2 cellular contexts compared by ENCODE assay signal in the genomic region with DNA sequence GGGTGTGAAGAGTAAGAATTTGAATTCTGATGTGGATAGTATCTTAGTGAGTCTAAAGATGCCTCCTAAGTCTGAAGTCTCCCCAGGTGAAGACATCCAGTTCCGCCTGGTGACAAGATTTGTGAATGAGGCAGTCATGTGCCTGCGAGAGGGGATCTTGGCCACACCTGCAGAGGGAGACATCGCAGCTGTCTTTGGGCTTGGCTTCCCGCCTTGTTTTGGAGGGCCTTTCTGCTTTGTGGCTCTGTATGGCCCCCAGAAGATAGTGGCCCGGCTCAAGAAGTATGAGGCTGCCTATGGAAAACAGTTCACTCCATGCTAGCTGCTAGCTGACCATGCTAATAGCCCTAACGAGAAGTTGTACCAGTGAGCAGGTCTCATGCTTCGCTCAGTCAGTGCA.
A peak's percentile ranks its signal among the peaks of the same experiment; 100 is the strongest.
TF ChIP-seq lines count a peak whose summit lies in the region.

No MANE protein-coding gene starts in this region.

TF ChIP-seq in GM23338, 12 proteins besides CTCF, POLR2A, EP300 and RAD21:
- no peak for TF ChIP-seq NANOG (IDR thresholded peaks at IDR 0.05; ENCODE audit: borderline replicate concordance)
- TF ChIP-seq, protein P1, sequence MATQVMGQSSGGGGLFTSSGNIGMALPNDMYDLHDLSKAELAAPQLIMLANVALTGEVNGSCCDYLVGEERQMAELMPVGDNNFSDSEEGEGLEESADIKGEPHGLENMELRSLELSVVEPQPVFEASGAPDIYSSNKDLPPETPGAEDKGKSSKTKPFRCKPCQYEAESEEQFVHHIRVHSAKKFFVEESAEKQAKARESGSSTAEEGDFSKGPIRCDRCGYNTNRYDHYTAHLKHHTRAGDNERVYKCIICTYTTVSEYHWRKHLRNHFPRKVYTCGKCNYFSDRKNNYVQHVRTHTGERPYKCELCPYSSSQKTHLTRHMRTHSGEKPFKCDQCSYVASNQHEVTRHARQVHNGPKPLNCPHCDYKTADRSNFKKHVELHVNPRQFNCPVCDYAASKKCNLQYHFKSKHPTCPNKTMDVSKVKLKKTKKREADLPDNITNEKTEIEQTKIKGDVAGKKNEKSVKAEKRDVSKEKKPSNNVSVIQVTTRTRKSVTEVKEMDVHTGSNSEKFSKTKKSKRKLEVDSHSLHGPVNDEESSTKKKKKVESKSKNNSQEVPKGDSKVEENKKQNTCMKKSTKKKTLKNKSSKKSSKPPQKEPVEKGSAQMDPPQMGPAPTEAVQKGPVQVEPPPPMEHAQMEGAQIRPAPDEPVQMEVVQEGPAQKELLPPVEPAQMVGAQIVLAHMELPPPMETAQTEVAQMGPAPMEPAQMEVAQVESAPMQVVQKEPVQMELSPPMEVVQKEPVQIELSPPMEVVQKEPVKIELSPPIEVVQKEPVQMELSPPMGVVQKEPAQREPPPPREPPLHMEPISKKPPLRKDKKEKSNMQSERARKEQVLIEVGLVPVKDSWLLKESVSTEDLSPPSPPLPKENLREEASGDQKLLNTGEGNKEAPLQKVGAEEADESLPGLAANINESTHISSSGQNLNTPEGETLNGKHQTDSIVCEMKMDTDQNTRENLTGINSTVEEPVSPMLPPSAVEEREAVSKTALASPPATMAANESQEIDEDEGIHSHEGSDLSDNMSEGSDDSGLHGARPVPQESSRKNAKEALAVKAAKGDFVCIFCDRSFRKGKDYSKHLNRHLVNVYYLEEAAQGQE (IDR thresholded peaks at IDR 0.05; ENCODE audit: unreplicated experiment): no peak
- no peak for TF ChIP-seq STAT1 (IDR thresholded peaks at IDR 0.05; ENCODE audit: unreplicated experiment)
- TF ChIP-seq EZH2 (IDR thresholded peaks at IDR 0.05; ENCODE audit: low read depth, unreplicated experiment): no peak
- no peak for TF ChIP-seq JUNB (IDR thresholded peaks at IDR 0.05; ENCODE audit: unreplicated experiment)
- TF ChIP-seq CREB1 (CRISPR knock-in tag; IDR thresholded peaks at IDR 0.05; ENCODE audit: low read depth): no peak
- no peak for TF ChIP-seq EZH2phosphoT487 (IDR thresholded peaks at IDR 0.05; ENCODE audit: unreplicated experiment)
- no peak for TF ChIP-seq ZNF114 (CRISPR knock-in tag; IDR thresholded peaks at IDR 0.05)
- TF ChIP-seq, protein P2, sequence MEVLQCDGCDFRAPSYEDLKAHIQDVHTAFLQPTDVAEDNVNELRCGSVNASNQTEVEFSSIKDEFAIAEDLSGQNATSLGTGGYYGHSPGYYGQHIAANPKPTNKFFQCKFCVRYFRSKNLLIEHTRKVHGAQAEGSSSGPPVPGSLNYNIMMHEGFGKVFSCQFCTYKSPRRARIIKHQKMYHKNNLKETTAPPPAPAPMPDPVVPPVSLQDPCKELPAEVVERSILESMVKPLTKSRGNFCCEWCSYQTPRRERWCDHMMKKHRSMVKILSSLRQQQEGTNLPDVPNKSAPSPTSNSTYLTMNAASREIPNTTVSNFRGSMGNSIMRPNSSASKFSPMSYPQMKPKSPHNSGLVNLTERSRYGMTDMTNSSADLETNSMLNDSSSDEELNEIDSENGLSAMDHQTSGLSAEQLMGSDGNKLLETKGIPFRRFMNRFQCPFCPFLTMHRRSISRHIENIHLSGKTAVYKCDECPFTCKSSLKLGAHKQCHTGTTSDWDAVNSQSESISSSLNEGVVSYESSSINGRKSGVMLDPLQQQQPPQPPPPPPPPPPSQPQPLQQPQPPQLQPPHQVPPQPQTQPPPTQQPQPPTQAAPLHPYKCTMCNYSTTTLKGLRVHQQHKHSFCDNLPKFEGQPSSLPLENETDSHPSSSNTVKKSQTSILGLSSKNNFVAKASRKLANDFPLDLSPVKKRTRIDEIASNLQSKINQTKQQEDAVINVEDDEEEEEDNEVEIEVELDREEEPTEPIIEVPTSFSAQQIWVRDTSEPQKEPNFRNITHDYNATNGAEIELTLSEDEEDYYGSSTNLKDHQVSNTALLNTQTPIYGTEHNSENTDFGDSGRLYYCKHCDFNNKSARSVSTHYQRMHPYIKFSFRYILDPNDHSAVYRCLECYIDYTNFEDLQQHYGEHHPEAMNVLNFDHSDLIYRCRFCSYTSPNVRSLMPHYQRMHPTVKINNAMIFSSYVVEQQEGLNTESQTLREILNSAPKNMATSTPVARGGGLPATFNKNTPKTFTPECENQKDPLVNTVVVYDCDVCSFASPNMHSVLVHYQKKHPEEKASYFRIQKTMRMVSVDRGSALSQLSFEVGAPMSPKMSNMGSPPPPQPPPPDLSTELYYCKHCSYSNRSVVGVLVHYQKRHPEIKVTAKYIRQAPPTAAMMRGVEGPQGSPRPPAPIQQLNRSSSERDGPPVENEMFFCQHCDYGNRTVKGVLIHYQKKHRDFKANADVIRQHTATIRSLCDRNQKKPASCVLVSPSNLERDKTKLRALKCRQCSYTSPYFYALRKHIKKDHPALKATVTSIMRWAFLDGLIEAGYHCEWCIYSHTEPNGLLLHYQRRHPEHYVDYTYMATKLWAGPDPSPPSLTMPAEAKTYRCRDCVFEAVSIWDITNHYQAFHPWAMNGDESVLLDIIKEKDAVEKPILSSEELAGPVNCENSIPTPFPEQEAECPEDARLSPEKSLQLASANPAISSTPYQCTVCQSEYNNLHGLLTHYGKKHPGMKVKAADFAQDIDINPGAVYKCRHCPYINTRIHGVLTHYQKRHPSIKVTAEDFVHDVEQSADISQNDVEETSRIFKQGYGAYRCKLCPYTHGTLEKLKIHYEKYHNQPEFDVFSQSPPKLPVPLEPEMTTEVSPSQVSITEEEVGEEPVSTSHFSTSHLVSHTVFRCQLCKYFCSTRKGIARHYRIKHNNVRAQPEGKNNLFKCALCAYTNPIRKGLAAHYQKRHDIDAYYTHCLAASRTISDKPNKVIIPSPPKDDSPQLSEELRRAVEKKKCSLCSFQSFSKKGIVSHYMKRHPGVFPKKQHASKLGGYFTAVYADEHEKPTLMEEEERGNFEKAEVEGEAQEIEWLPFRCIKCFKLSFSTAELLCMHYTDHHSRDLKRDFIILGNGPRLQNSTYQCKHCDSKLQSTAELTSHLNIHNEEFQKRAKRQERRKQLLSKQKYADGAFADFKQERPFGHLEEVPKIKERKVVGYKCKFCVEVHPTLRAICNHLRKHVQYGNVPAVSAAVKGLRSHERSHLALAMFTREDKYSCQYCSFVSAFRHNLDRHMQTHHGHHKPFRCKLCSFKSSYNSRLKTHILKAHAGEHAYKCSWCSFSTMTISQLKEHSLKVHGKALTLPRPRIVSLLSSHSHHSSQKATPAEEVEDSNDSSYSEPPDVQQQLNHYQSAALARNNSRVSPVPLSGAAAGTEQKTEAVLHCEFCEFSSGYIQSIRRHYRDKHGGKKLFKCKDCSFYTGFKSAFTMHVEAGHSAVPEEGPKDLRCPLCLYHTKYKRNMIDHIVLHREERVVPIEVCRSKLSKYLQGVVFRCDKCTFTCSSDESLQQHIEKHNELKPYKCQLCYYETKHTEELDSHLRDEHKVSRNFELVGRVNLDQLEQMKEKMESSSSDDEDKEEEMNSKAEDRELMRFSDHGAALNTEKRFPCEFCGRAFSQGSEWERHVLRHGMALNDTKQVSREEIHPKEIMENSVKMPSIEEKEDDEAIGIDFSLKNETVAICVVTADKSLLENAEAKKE (CRISPR knock-in tag; IDR thresholded peaks at IDR 0.05): no peak

TF ChIP-seq in H1, 55 proteins besides CTCF, POLR2A, EP300 and RAD21:
- TF ChIP-seq EZH2 (IDR thresholded peaks at IDR 0.05; ENCODE audit: low read depth, low read length, severe bottlenecking) (no peak), JUN (IDR thresholded peaks at IDR 0.05; ENCODE audit: low read depth, low read length) (no peak), RXRA (IDR thresholded peaks at IDR 0.05; ENCODE audit: insufficient read depth, low read depth, low read length) (no peak), CHD2 (IDR thresholded peaks at IDR 0.05; ENCODE audit: low read length) (no peak)
- TF ChIP-seq, protein P3, sequence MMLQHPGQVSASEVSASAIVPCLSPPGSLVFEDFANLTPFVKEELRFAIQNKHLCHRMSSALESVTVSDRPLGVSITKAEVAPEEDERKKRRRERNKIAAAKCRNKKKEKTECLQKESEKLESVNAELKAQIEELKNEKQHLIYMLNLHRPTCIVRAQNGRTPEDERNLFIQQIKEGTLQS (IDR thresholded peaks at IDR 0.05; ENCODE audit: insufficient read depth, low read depth, low read length): no peak
- TF ChIP-seq, protein P4, sequence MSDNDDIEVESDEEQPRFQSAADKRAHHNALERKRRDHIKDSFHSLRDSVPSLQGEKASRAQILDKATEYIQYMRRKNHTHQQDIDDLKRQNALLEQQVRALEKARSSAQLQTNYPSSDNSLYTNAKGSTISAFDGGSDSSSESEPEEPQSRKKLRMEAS (IDR thresholded peaks at IDR 0.05): peak; percentile 60; the same call in 1 of the 2 replicates
- TF ChIP-seq, protein P5, sequence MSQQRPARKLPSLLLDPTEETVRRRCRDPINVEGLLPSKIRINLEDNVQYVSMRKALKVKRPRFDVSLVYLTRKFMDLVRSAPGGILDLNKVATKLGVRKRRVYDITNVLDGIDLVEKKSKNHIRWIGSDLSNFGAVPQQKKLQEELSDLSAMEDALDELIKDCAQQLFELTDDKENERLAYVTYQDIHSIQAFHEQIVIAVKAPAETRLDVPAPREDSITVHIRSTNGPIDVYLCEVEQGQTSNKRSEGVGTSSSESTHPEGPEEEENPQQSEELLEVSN (IDR thresholded peaks at IDR 0.05): peak; percentile 90
TF ChIP-seq in H1: peak in this region for 2.
